Comparison of ENCODE assay signal across 13 cellular contexts in genomic region chr14:73567365-73567764, GRCh38. TPM values are rescaled to one million over a fixed set of nuclear protein-coding genes. Genes with fewer than 3 reads are reported as not detected.
DNase-seq lines count a peak whose midpoint lies in the region; ATAC-seq, FAIRE-seq and TF ChIP-seq lines count a peak whose summit lies in the region.
"Had no signal": no experiment of that assay in that cellular context is flagged by ENCODE, and none has a peak within 500 bp of the region (broad histone marks: within the 10 kb centered on the region; RNA-seq: fewer than 3 reads in every experiment).

No MANE protein-coding gene starts in this region.

- 0 out of 3 replicates have a peak, but pooled peaks cover 2% of the 10 kb centered on the region for H3K9me3 ChIP-seq in A549
- H3K9me3 ChIP-seq in Loucy (ENCODE audit: insufficient read depth, low read depth, low read length) = no peaks in the 10 kb centered on the region
- H3K9me3 ChIP-seq in breast epithelium = no peaks in the 10 kb centered on the region
- H3K9me3 ChIP-seq in muscle layer of colon (ENCODE audit: low read length) = no peaks in the 10 kb centered on the region

- TF ChIP-seq RAD21 in A549 (conservative IDR thresholded peaks at IDR 0.05 in 1 of 2, IDR thresholded peaks at IDR 0.05 in 1 of 2) = no peak

- H3K36me3 ChIP-seq in Loucy (ENCODE audit: insufficient read depth, low read length) (no peaks in the 10 kb centered on the region), breast epithelium (no peaks in the 10 kb centered on the region), muscle layer of colon (ENCODE audit: insufficient read depth, low read length) (no peaks in the 10 kb centered on the region)
- H3K36me3 ChIP-seq: BLaER1 had no signal

- no peaks in the 10 kb centered on the region for H3F3A ChIP-seq in Loucy (ENCODE audit: low read depth)

- H4K20me1 ChIP-seq in Loucy (ENCODE audit: insufficient read depth, low read length, poor library complexity, severe bottlenecking) = peaks cover 3% of the 10 kb centered on the region
- H4K20me1 ChIP-seq: BLaER1 had no signal

- peaks cover 21% of the 10 kb centered on the region for H3K4me1 ChIP-seq in A549
- H3K4me1 ChIP-seq in Loucy (ENCODE audit: insufficient read depth, low read length, poor library complexity, severe bottlenecking) = peaks cover 24% of the 10 kb centered on the region
- H3K4me1 ChIP-seq in breast epithelium = peaks cover 7% of the 10 kb centered on the region in 2 donors
- peaks cover 13% of the 10 kb centered on the region for H3K4me1 ChIP-seq in muscle layer of colon (ENCODE audit: insufficient read depth, low read length)

- no peak for TF ChIP-seq EP300 in A549 (IDR thresholded peaks at IDR 0.05)

- H3K4me3 ChIP-seq in A549 = no peak overlapping the region
- H3K4me3 ChIP-seq in Loucy (ENCODE audit: low read length, poor library complexity, severe bottlenecking) = peak overlapping the region; percentile 92
- peak overlapping the region in 2 of 3 donors; percentile 69 to 83 for H3K4me3 ChIP-seq in breast epithelium
- peak overlapping the region; percentile 50 to 66 for H3K4me3 ChIP-seq in muscle layer of colon (ENCODE audit: low read depth in 1 of 2, low read length in 2 of 2)
- H3K4me3 ChIP-seq: BLaER1 had no signal

- TF ChIP-seq POLR2A in A549 (IDR thresholded peaks at IDR 0.05; ENCODE audit: low read length) (no peak), breast epithelium (IDR thresholded peaks at IDR 0.05) (no peak)

- WGBS in A549 (ENCODE audit: missing lambda C conversion rate) = 97% methylated on average over 7 of the region's 7 CpGs

- CTCF ChIA-PET in A549 (lab: Yijun Ruan, JAX) = interaction anchor here (0.8 to 3.1 kb wide), 6 partner anchors 10 to 66 kb away, joined by 3 to 14 read pairs (median 4); partner anchors contain the start of gene ACOT1

- FAIRE-seq in A549 (lab: Jason Lieb, UNC) = no peak
- FAIRE-seq in RCC 7860 (lab: Jason Lieb, UNC) = no peak
- FAIRE-seq: small intestine had no signal

- H3K27me3 ChIP-seq in Loucy (ENCODE audit: insufficient read depth, low read length, poor library complexity, severe bottlenecking) = no peaks in the 10 kb centered on the region
- no peaks in the 10 kb centered on the region for H3K27me3 ChIP-seq in breast epithelium
- no peaks in the 10 kb centered on the region for H3K27me3 ChIP-seq in muscle layer of colon (ENCODE audit: control insufficient read depth in 1 of 2, insufficient read depth in 2 of 2, low read length in 2 of 2)

- H3K4me2 ChIP-seq in A549 (peak overlapping the region; percentile 90), Loucy (ENCODE audit: low read depth, low read length, poor library complexity, severe bottlenecking) (peak overlapping the region; percentile 95)
- H3K4me2 ChIP-seq: BLaER1 had no signal

- ATAC-seq in A549 = no peak
- ATAC-seq: HCT116 had no signal

- no peak for DNase-seq in A549 (ENCODE audit: low read depth in 1 of 2, low spot score in 1 of 2)
- no peak for DNase-seq in breast epithelium (ENCODE audit: low spot score in 2 of 2)
- no peak for DNase-seq in activated CD4-positive, CD25-positive, alpha-beta regulatory T cell treated with anti-CD3 and anti-CD28 coated beads, Interleukin-2, amount 50 U/mL, for 72 hours
- DNase-seq in NOMO-1 (lab: John Stamatoyannopoulos, UW; ENCODE audit: unreplicated experiment in 2 of 2) = no peak
- no peak for DNase-seq in RCC 7860 (ENCODE audit: low spot score)
- no peak for DNase-seq in NCI-H2227 (lab: John Stamatoyannopoulos, UW; ENCODE audit: unreplicated experiment)
- DNase-seq: glutamatergic neuron, NCI-H510A had no signal

- TF ChIP-seq CTCF in A549 (IDR thresholded peaks at IDR 0.05) (no peak), Loucy (conservative IDR thresholded peaks at IDR 0.05; ENCODE audit: low read length) (no peak), breast epithelium (IDR thresholded peaks at IDR 0.05) (no peak)

- H3K9me2 ChIP-seq in Loucy (replicated peaks; ENCODE audit: low read depth, low read length) = no peaks in the 10 kb centered on the region

- peak overlapping the region; percentile 89 for H3K9ac ChIP-seq in Loucy (ENCODE audit: low read depth, low read length, poor library complexity, severe bottlenecking)
- H3K9ac ChIP-seq in muscle layer of colon (ENCODE audit: low read length) = peak overlapping the region; percentile 66
- H3K9ac ChIP-seq: BLaER1 had no signal

- H3K79me2 ChIP-seq in Loucy (ENCODE audit: insufficient read depth, low read length) = peaks cover 39% of the 10 kb centered on the region

- intact Hi-C loops in breast epithelium (cut with DNase I; ENCODE audit: low total_unique reads) = no loop called here

- POLR2A ChIA-PET in A549 (lab: Yijun Ruan, JAX) = no interaction called here

- H2AFZ ChIP-seq in Loucy (ENCODE audit: low read length) = no peak overlapping the region

- peak overlapping the region in 1 of 2 experiments; percentile 98; a peak in 1 of 6 replicates for H3K27ac ChIP-seq in A549
- H3K27ac ChIP-seq in breast epithelium = peak overlapping the region; percentile 91 to 98
- peak overlapping the region; percentile 93 for H3K27ac ChIP-seq in muscle layer of colon (ENCODE audit: low read depth, low read length)
- H3K27ac ChIP-seq: BLaER1 had no signal

TF ChIP-seq in A549, 52 proteins besides CTCF, POLR2A, EP300 and RAD21:
- TF ChIP-seq RNF2 (IDR thresholded peaks at IDR 0.05; ENCODE audit: borderline replicate concordance, low read depth) = no peak
- TF ChIP-seq MAFK (IDR thresholded peaks at IDR 0.05; ENCODE audit: partially characterized antibody) = peak; percentile 68
- no peak for TF ChIP-seq JUNB (IDR thresholded peaks at IDR 0.05)
TF ChIP-seq in A549: peak in this region for 1.

RNA-seq across cellular contexts. Expression of gene ACOT2, which starts 1.6 kb away (rescaled TPM):
- 59.5 and 61.6 TPM in 2 replicates for polyA plus RNA-seq in A549 (2011; rRNA removed)
- 75.4 and 88.1 TPM in 2 replicates for polyA plus RNA-seq in A549 (2012; cell fraction: cytosol; rRNA removed)
- 115 and 143 TPM in 2 replicates for polyA plus RNA-seq in A549 (2012; cell fraction: nucleus; rRNA removed)
- 59.6 to 64.8 TPM (median 64.6 TPM) in 3 replicates for polyA plus RNA-seq in A549 (2017; fragmentation: RNase III; extraction: RNeasy Plus Mini Kit Qiagen cat#74134 plus additional on column Dnase treatment)
- polyA minus RNA-seq in A549 (2011; rRNA and poly(A)+ RNA removed) = 29.0 and 29.4 TPM in 2 replicates
- total RNA-seq in breast epithelium = 10 to 100 TPM; 44.0 to 70.1 (median 45.8) TPM

RNA-seq across cellular contexts. Expression of gene HEATR4, which starts 8.6 kb away (rescaled TPM):
- polyA plus RNA-seq in A549 (2011; rRNA removed) (0.06 and 0.15 TPM in 2 replicates), A549 (2017; fragmentation: RNase III; extraction: RNeasy Plus Mini Kit Qiagen cat#74134 plus additional on column Dnase treatment) (0.09 TPM in 1 of 3 replicates, not detected in the others)
- 0.01 TPM in 1 of 2 replicates, not detected in the other for polyA plus RNA-seq in A549 (2012; cell fraction: cytosol; rRNA removed)
- not detected in 2 replicates for polyA plus RNA-seq in A549 (2012; cell fraction: nucleus; rRNA removed)
- polyA minus RNA-seq in A549 (2011; rRNA and poly(A)+ RNA removed) = 0.08 and 0.24 TPM in 2 replicates
- under 1 TPM; 0.59 to 0.98 (median 0.64) TPM for total RNA-seq in breast epithelium

RNA-seq across cellular contexts. Expression of gene ACOT4, which starts 24.3 kb away (rescaled TPM):
- polyA plus RNA-seq in A549 (2011; rRNA removed) = 2.7 and 3.4 TPM in 2 replicates
- 1.3 and 1.9 TPM in 2 replicates for polyA plus RNA-seq in A549 (2012; cell fraction: cytosol; rRNA removed)
- polyA plus RNA-seq in A549 (2012; cell fraction: nucleus; rRNA removed) = 1.2 and 1.5 TPM in 2 replicates
- polyA plus RNA-seq in A549 (2017; fragmentation: RNase III; extraction: RNeasy Plus Mini Kit Qiagen cat#74134 plus additional on column Dnase treatment) = 1.6 TPM in 3 replicates
- 1.4 and 1.7 TPM in 2 replicates for polyA minus RNA-seq in A549 (2011; rRNA and poly(A)+ RNA removed)
- 1 to 10 TPM; 2.8 to 5.9 (median 3.7) TPM for total RNA-seq in breast epithelium

RNA-seq across cellular contexts. Expression of gene ACOT1, which starts 30.4 kb away (rescaled TPM):
- polyA plus RNA-seq in A549 (2011; rRNA removed) (7.7 and 9.0 TPM in 2 replicates), A549 (2017; fragmentation: RNase III; extraction: RNeasy Plus Mini Kit Qiagen cat#74134 plus additional on column Dnase treatment) (5.3 to 8.0 TPM (median 7.5 TPM) in 3 replicates)
- 6.5 TPM in 2 replicates for polyA plus RNA-seq in A549 (2012; cell fraction: cytosol; rRNA removed)
- polyA plus RNA-seq in A549 (2012; cell fraction: nucleus; rRNA removed) = 7.8 and 8.5 TPM in 2 replicates
- polyA minus RNA-seq in A549 (2011; rRNA and poly(A)+ RNA removed) = 8.8 and 9.4 TPM in 2 replicates
- 10 to 100 TPM in 2 of 3 donors, 1 to 10 TPM in 1; 3.7 to 10.9 (median 10.5) TPM for total RNA-seq in breast epithelium

RNA-seq across cellular contexts. Expression of gene ACOT6, which starts 45.0 kb away (rescaled TPM):
- polyA plus RNA-seq in A549 (2011; rRNA removed) (not detected in 2 replicates), A549 (2017; fragmentation: RNase III; extraction: RNeasy Plus Mini Kit Qiagen cat#74134 plus additional on column Dnase treatment) (not detected in 3 replicates)
- not detected in 2 replicates for polyA plus RNA-seq in A549 (2012; cell fraction: cytosol; rRNA removed)
- polyA plus RNA-seq in A549 (2012; cell fraction: nucleus; rRNA removed) = not detected in 2 replicates
- polyA minus RNA-seq in A549 (2011; rRNA and poly(A)+ RNA removed) = not detected in 2 replicates
- under 1 TPM in 1 of 3 donors, not detected in 2; 0.16 TPM for total RNA-seq in breast epithelium
